Comparison of ENCODE assay signal across 8 cellular contexts in the genomic region with DNA sequence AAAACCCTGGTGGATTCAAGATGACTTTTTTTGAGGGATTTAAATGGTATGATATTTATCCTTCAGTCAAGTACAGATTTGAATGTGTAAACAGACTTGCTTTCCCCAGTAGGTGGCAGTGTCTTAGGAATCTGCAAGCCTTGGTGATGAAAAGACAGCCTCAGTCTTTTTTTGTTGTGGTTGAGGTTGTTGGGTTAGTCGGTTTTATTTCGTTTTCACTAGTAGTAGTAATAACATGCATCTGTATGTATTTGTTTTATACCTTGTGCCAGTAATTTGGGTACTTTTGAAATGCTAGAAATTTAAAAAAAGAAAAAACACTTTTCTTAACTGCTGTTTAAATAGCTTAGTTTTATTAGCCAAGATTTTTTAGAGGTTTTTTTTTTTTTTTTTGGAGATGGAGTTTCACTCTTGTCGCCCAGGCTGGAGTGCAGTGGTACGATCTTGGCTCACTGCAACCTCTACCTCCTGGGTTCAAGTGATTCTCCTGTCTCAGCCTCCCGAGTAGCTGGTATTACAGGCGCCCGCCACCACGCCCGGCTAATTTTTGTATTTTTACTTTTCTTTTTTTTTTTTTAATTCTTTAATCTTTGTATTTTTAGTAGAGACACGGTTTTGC. TPM values are rescaled to one million over a fixed set of nuclear protein-coding genes. Genes with fewer than 3 reads are reported as not detected.
A peak's percentile ranks its signal among the peaks of the same experiment; 100 is the strongest.
DNase-seq lines count a peak whose midpoint lies in the region; ATAC-seq and TF ChIP-seq lines count a peak whose summit lies in the region.

No MANE protein-coding gene starts in this region.

- no peaks in the 10 kb centered on the region for H3K27me3 Mint-ChIP-seq in activated CD8-positive, alpha-beta T cell treated with anti-CD3 and anti-CD28 coated beads for 36 hours
- H3K27me3 Mint-ChIP-seq in neural progenitor cell (ENCODE audit: insufficient read depth, low read depth), result no peaks in the 10 kb centered on the region

- intact Hi-C loops in activated CD8-positive, alpha-beta T cell treated with anti-CD3 and anti-CD28 coated beads for 36 hours (cut with micrococcal nuclease), result loop anchor here (1.0 to 5.0 kb wide), 4 partner anchors 29 to 208 kb away; partner anchors contain the start of genes COQ2 and PLAC8
- intact Hi-C loops in esophagus squamous epithelium (cut with DNase I), result no loop called here

- peak; percentile 85 for ATAC-seq in HG03378 (IDR thresholded peaks at IDR 0.05; ENCODE audit: unreplicated experiment)
- ATAC-seq in activated CD8-positive, alpha-beta T cell treated with anti-CD3 and anti-CD28 coated beads for 36 hours, result peak; percentile 91

- H2AFZ ChIP-seq in neural progenitor cell (replicated peaks), result no peak overlapping the region

- CTCF ChIA-PET in activated CD8-positive, alpha-beta T cell treated with anti-CD3 and anti-CD28 coated beads for 36 hours (lab: Charles Lee), result interaction anchor here (0.6 to 4.6 kb wide), 38 partner anchors 9 to 275 kb away, joined by 3 to 48 read pairs (median 4); partner anchors contain the start of genes COPS4, COQ2 and PLAC8

- no peaks in the 10 kb centered on the region for H3K79me2 ChIP-seq in neural progenitor cell (ENCODE audit: low read depth)

- no peak for TF ChIP-seq POLR2A in esophagus squamous epithelium (IDR thresholded peaks at IDR 0.05)

- H3K9ac ChIP-seq in neural progenitor cell, result no peak overlapping the region

- no peaks in the 10 kb centered on the region for H3F3A ChIP-seq in neural progenitor cell (ENCODE audit: low read depth)

- peaks cover 5% of the 10 kb centered on the region for H3K4me1 Mint-ChIP-seq in activated CD8-positive, alpha-beta T cell treated with anti-CD3 and anti-CD28 coated beads for 36 hours (ENCODE audit: low read depth)
- peaks cover under 1% of the 10 kb centered on the region for H3K4me1 Mint-ChIP-seq in neural progenitor cell

- H3K27ac ChIP-seq in esophagus squamous epithelium, result peak overlapping the region in 2 of 4 donors; percentile 24 to 30
- no peak overlapping the region for H3K27ac ChIP-seq in neural progenitor cell

- H4K20me1 ChIP-seq in neural progenitor cell (ENCODE audit: low read depth), result no peaks in the 10 kb centered on the region

- peak overlapping the region; percentile 47 for H3K27ac Mint-ChIP-seq in activated CD8-positive, alpha-beta T cell treated with anti-CD3 and anti-CD28 coated beads for 36 hours
- no peak overlapping the region for H3K27ac Mint-ChIP-seq in neural progenitor cell

- peak; percentile 63 for DNase-seq in D341Med (ENCODE audit: low spot score)
- peak; percentile 19 for DNase-seq in GM19240 (ENCODE audit: insufficient read length, low spot score)
- peak; percentile 73 for DNase-seq in NCI-H69 (lab: John Stamatoyannopoulos, UW)
- DNase-seq in activated CD8-positive, alpha-beta T cell treated with anti-CD3 and anti-CD28 coated beads for 36 hours, result peak; percentile 67
- DNase-seq in esophagus squamous epithelium (lab: John Stamatoyannopoulos, UW), result no peak
- DNase-seq in neural progenitor cell (ENCODE audit: low spot score), result peak; percentile 74
- no peak for DNase-seq in occipital lobe (lab: John Stamatoyannopoulos, UW)

- H3K4me1 ChIP-seq in esophagus squamous epithelium, result peaks cover 0 to 24% (median 0%) of the 10 kb centered on the region in 3 donors
- no peaks in the 10 kb centered on the region for H3K4me1 ChIP-seq in neural progenitor cell

- H3K4me3 Mint-ChIP-seq in activated CD8-positive, alpha-beta T cell treated with anti-CD3 and anti-CD28 coated beads for 36 hours, result peak overlapping the region; percentile 45
- H3K4me3 Mint-ChIP-seq in neural progenitor cell, result no peak overlapping the region

- no peak overlapping the region for H3K4me2 ChIP-seq in neural progenitor cell

- no peaks in the 10 kb centered on the region for H3K9me3 Mint-ChIP-seq in activated CD8-positive, alpha-beta T cell treated with anti-CD3 and anti-CD28 coated beads for 36 hours
- no peaks in the 10 kb centered on the region for H3K9me3 Mint-ChIP-seq in neural progenitor cell

- peak; percentile 75 for TF ChIP-seq CTCF in activated CD8-positive, alpha-beta T cell treated with anti-CD3 and anti-CD28 coated beads for 36 hours (IDR thresholded peaks at IDR 0.05)
- TF ChIP-seq CTCF in esophagus squamous epithelium (IDR thresholded peaks at IDR 0.05) (peak; percentile 69 to 82 (median 74)), neural progenitor cell (IDR thresholded peaks at IDR 0.05) (peak; percentile 81)

- peaks cover 27% of the 10 kb centered on the region for H3K36me3 Mint-ChIP-seq in activated CD8-positive, alpha-beta T cell treated with anti-CD3 and anti-CD28 coated beads for 36 hours (ENCODE audit: low read depth)
- H3K36me3 Mint-ChIP-seq in neural progenitor cell, result peaks cover 15% of the 10 kb centered on the region

- 71 to 75% methylated on average over 10 of the region's 10 CpGs for WGBS in esophagus squamous epithelium, 2 donors

- H3K9me3 ChIP-seq in esophagus squamous epithelium, result no peaks in the 10 kb centered on the region
- H3K9me3 ChIP-seq in neural progenitor cell (ENCODE audit: low read depth), result no peaks in the 10 kb centered on the region

- no peak overlapping the region for H3K4me3 ChIP-seq in esophagus squamous epithelium
- no peak overlapping the region for H3K4me3 ChIP-seq in neural progenitor cell

- H3K27me3 ChIP-seq in esophagus squamous epithelium (no peaks in the 10 kb centered on the region), neural progenitor cell (no peaks in the 10 kb centered on the region)

- H3K36me3 ChIP-seq in esophagus squamous epithelium (peaks cover 0 to 67% (median 0%) of the 10 kb centered on the region in 3 donors), neural progenitor cell (no peaks in the 10 kb centered on the region)

- POLR2A ChIA-PET in activated CD8-positive, alpha-beta T cell treated with anti-CD3 and anti-CD28 coated beads for 36 hours (lab: Charles Lee), result interaction anchor here (0.9 to 3.4 kb wide), 4 partner anchors 35 to 177 kb away, joined by 3 to 11 read pairs (median 5); no protein-coding TSS in a partner anchor

RNA-seq across cellular contexts. Expression of gene COPS4, which starts 39.2 kb away (rescaled TPM):
- 10 to 100 TPM; 38.4 to 38.8 TPM for total RNA-seq in activated CD8-positive, alpha-beta T cell treated with anti-CD3 and anti-CD28 coated beads for 36 hours
- 10 to 100 TPM; 22.5 to 56.8 (median 39.9) TPM for total RNA-seq in esophagus squamous epithelium
- total RNA-seq in neural progenitor cell (ENCODE audit: low replicate concordance), result 73.9 and 92.4 TPM in 2 replicates
- total RNA-seq in occipital lobe, result 155 TPM

RNA-seq across cellular contexts. Expression of gene PLAC8, which starts 40.3 kb away (rescaled TPM):
- 100 to 1,000 TPM in 1 of 2 experiments, 10 to 100 TPM in 1; 88.7 to 101 TPM for total RNA-seq in activated CD8-positive, alpha-beta T cell treated with anti-CD3 and anti-CD28 coated beads for 36 hours
- 100 to 1,000 TPM in 1 of 4 donors, 10 to 100 TPM in 3; 17.6 to 130 (median 72.1) TPM for total RNA-seq in esophagus squamous epithelium
- total RNA-seq in neural progenitor cell (ENCODE audit: low replicate concordance), result 0.15 TPM in 1 of 2 replicates, not detected in the other
- total RNA-seq in occipital lobe, result 1.4 TPM

Comparison
In these comparisons a context has a peak if more than half of its experiments do, and no peak if none do; other contexts are left out.
1. DNase-seq: peak in D341Med (single experiment), GM19240 (single experiment), NCI-H69 (single experiment), activated CD8-positive, alpha-beta T cell treated with anti-CD3 and anti-CD28 coated beads for 36 hours (single experiment) and neural progenitor cell (single experiment); none in esophagus squamous epithelium (single experiment) and occipital lobe (single experiment).
2. Peak in every context shown above with its lines, with median percentiles within 50 percentile points of each other: CTCF ChIP-seq.